In the genomic region with DNA sequence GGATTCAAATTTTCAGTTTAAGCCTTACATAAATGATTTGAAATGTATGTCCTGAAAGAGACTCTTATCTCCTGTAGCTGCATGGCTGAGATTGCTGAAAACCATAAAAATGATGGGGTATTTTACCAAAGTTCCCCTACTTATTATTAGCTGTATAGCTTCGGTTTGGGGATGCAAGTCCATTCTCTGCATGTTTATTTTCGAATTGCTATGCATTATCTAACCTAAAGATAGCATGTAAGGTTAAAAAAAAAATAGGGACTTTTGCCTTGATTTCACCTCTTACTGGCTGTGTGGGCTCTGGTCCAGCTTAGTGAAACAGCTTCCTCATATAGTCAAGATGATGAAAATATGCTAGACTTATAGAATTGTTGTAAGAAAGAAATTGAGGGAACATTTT, we compare ENCODE assay signal across 1 cellular context.
TF ChIP-seq lines count a peak whose summit lies in the region.

No MANE protein-coding gene starts in this region.

TF ChIP-seq in GM12878, 131 proteins besides CTCF, POLR2A, EP300 and RAD21:
- TF ChIP-seq CREM (IDR thresholded peaks at IDR 0.05; ENCODE audit: low read depth) = 0 out of 2 replicates have a peak, but pooled peaks have one; percentile 27
- peak; percentile 45; the same call in 1 of the 2 replicates for TF ChIP-seq ZNF384 (IDR thresholded peaks at IDR 0.05; ENCODE audit: borderline replicate concordance, low read depth, low read length)
- peak; percentile 81; the same call in 1 of the 2 replicates for TF ChIP-seq NFIC (IDR thresholded peaks at IDR 0.05; ENCODE audit: low read depth, low read length)
- no peak for TF ChIP-seq MXI1 (IDR thresholded peaks at IDR 0.05; ENCODE audit: low read depth, low read length)
- TF ChIP-seq SMAD1 (IDR thresholded peaks at IDR 0.05; ENCODE audit: low read depth, partially characterized antibody) = peak; percentile 36
- TF ChIP-seq, protein P1, sequence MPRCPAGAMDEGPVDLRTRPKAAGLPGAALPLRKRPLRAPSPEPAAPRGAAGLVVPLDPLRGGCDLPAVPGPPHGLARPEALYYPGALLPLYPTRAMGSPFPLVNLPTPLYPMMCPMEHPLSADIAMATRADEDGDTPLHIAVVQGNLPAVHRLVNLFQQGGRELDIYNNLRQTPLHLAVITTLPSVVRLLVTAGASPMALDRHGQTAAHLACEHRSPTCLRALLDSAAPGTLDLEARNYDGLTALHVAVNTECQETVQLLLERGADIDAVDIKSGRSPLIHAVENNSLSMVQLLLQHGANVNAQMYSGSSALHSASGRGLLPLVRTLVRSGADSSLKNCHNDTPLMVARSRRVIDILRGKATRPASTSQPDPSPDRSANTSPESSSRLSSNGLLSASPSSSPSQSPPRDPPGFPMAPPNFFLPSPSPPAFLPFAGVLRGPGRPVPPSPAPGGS (IDR thresholded peaks at IDR 0.05; ENCODE audit: borderline replicate concordance, insufficient read depth, low read depth, low read length, poor library complexity, severe bottlenecking) = no peak
- TF ChIP-seq, protein P2, sequence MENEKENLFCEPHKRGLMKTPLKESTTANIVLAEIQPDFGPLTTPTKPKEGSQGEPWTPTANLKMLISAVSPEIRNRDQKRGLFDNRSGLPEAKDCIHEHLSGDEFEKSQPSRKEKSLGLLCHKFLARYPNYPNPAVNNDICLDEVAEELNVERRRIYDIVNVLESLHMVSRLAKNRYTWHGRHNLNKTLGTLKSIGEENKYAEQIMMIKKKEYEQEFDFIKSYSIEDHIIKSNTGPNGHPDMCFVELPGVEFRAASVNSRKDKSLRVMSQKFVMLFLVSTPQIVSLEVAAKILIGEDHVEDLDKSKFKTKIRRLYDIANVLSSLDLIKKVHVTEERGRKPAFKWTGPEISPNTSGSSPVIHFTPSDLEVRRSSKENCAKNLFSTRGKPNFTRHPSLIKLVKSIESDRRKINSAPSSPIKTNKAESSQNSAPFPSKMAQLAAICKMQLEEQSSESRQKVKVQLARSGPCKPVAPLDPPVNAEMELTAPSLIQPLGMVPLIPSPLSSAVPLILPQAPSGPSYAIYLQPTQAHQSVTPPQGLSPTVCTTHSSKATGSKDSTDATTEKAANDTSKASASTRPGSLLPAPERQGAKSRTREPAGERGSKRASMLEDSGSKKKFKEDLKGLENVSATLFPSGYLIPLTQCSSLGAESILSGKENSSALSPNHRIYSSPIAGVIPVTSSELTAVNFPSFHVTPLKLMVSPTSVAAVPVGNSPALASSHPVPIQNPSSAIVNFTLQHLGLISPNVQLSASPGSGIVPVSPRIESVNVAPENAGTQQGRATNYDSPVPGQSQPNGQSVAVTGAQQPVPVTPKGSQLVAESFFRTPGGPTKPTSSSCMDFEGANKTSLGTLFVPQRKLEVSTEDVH (IDR thresholded peaks at IDR 0.05; ENCODE audit: low read depth, partially characterized antibody) = no peak
- 0 out of 2 replicates have a peak, but pooled peaks have one; percentile 28 for TF ChIP-seq ZBED1 (IDR thresholded peaks at IDR 0.05; ENCODE audit: borderline replicate concordance)
- TF ChIP-seq, protein P3, sequence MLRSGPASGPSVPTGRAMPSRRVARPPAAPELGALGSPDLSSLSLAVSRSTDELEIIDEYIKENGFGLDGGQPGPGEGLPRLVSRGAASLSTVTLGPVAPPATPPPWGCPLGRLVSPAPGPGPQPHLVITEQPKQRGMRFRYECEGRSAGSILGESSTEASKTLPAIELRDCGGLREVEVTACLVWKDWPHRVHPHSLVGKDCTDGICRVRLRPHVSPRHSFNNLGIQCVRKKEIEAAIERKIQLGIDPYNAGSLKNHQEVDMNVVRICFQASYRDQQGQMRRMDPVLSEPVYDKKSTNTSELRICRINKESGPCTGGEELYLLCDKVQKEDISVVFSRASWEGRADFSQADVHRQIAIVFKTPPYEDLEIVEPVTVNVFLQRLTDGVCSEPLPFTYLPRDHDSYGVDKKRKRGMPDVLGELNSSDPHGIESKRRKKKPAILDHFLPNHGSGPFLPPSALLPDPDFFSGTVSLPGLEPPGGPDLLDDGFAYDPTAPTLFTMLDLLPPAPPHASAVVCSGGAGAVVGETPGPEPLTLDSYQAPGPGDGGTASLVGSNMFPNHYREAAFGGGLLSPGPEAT (IDR thresholded peaks at IDR 0.05; ENCODE audit: low read depth) = peak; percentile 53; the same call in 1 of the 2 replicates
- TF ChIP-seq RELA (IDR thresholded peaks at IDR 0.05; ENCODE audit: borderline replicate concordance, partially characterized antibody) = peak; percentile 33
- peak; percentile 65; the same call in 1 of the 2 replicates for TF ChIP-seq RUNX3 (IDR thresholded peaks at IDR 0.05; ENCODE audit: low read length)
- 0 out of 2 replicates have a peak, but pooled peaks have one; percentile 33 for TF ChIP-seq IKZF1 (conservative IDR thresholded peaks at IDR 0.05)
- peak; percentile 73 for TF ChIP-seq MEF2B (IDR thresholded peaks at IDR 0.05; ENCODE audit: partially characterized antibody, poor library complexity, severe bottlenecking)
- TF ChIP-seq TCF7 (IDR thresholded peaks at IDR 0.05; ENCODE audit: borderline replicate concordance) = no peak
- peak; percentile 78; the same call in 1 of the 2 replicates for TF ChIP-seq FOXM1 (IDR thresholded peaks at IDR 0.05; ENCODE audit: low read depth, low read length)
- TF ChIP-seq MEF2A (IDR thresholded peaks at IDR 0.05; ENCODE audit: insufficient read depth, low read depth, low read length) = peak; percentile 89
TF ChIP-seq in GM12878: peak in this region for 12.
